Comparison of ENCODE assay signal across 8 cellular contexts in the genomic region with DNA sequence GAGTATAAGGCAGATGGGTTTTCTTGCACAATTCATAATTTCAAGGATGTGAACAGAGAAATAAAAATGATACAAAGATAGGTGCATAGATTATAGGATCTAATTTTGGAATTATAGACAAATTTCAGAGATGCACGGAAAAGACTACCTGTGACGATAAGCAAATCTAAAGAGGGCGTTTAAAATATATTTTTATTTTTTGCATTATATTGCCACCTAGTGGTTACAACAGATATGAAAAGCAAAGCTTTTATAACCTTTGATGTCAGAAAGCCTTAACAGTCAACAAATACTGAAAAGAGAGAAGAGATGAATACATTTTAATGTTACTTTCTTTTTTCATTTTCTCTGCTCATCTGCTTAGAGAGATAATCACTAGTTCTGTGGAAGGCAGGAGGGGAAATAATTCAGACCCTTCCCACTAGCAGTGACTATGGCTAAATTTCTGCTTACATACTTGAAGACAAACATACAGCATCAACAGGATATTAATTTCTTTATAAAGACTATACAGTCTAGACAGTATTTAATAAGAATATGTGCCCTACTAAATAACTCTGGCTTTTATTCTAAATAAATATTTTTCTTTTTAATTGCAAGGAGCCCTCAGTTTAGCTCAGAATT. TPM values are rescaled to one million over a fixed set of nuclear protein-coding genes. Genes with fewer than 3 reads are reported as not detected.
A peak's percentile ranks its signal among the peaks of the same experiment; 100 is the strongest.
DNase-seq lines count a peak whose midpoint lies in the region; ATAC-seq and TF ChIP-seq lines count a peak whose summit lies in the region.

No MANE protein-coding gene starts in this region.

- peak; percentile 55 for DNase-seq in DMS153 treated with DMSO at 0.1 percent for 48 hours (lab: John Stamatoyannopoulos, UW; ENCODE audit: unreplicated experiment)
- peak; percentile 17 for DNase-seq in LHCN-M2 (ENCODE audit: low read depth)
- DNase-seq in RWPE2 (ENCODE audit: low spot score) = no peak
- DNase-seq in foreskin keratinocyte = peak in 1 of 2 donors; percentile 23
- DNase-seq in testis = no peak
- DNase-seq in T-helper 2 cell treated with Interferon-gamma antibody and Interleukin-4, amounts not matched to agents 5 μg/mL and 100 μg/mL, for 36 hours (ENCODE audit: low spot score) = no peak
- DNase-seq in substantia nigra (lab: John Stamatoyannopoulos, UW) = no peak

- no peak overlapping the region for H3K4me3 Mint-ChIP-seq in T-helper 2 cell treated with Interferon-gamma antibody and Interleukin-4, amounts not matched to agents 5 μg/mL and 100 μg/mL, for 36 hours

- H3K36me3 ChIP-seq in RWPE2 (ENCODE audit: low read depth) (no peaks in the 10 kb centered on the region), testis (ENCODE audit: low read depth, missing control alignments) (no peaks in the 10 kb centered on the region)

- no peaks in the 10 kb centered on the region for H3K36me3 Mint-ChIP-seq in T-helper 2 cell treated with Interferon-gamma antibody and Interleukin-4, amounts not matched to agents 5 μg/mL and 100 μg/mL, for 36 hours (ENCODE audit: low read depth)

- no peaks in the 10 kb centered on the region for H3K9me3 Mint-ChIP-seq in T-helper 2 cell treated with Interferon-gamma antibody and Interleukin-4, amounts not matched to agents 5 μg/mL and 100 μg/mL, for 36 hours

- TF ChIP-seq CTCF in RWPE2 (IDR thresholded peaks at IDR 0.05; ENCODE audit: poor library complexity, severe bottlenecking) (peak; percentile 78), foreskin keratinocyte (conservative IDR thresholded peaks at IDR 0.05) (peak; percentile 71), testis (IDR thresholded peaks at IDR 0.05) (peak; percentile 20 to 69 (median 41))

- H3K27ac Mint-ChIP-seq in T-helper 2 cell treated with Interferon-gamma antibody and Interleukin-4, amounts not matched to agents 5 μg/mL and 100 μg/mL, for 36 hours = no peak overlapping the region

- H3K27ac ChIP-seq in RWPE2 (ENCODE audit: poor library complexity, severe bottlenecking) (no peak overlapping the region), foreskin keratinocyte (no peak overlapping the region), testis (no peak overlapping the region), substantia nigra (ENCODE audit: low read depth, low read length, poor library complexity, severe bottlenecking) (no peak overlapping the region)

- intact Hi-C loops in testis (cut with DNase I; ENCODE audit: low total_unique reads) = no loop called here

- peak; percentile 46 for ATAC-seq in GM21515 (IDR thresholded peaks at IDR 0.05; ENCODE audit: unreplicated experiment)
- ATAC-seq in RWPE2 (ENCODE audit: low read depth) = 0 out of 3 replicates have a peak, but pooled peaks have one; percentile 41
- peak; percentile 62 for ATAC-seq in foreskin keratinocyte

- no peak for TF ChIP-seq POLR2A in testis (IDR thresholded peaks at IDR 0.05)

- peaks cover 3% of the 10 kb centered on the region for H3K27me3 ChIP-seq in RWPE2 (ENCODE audit: insufficient read depth, poor library complexity, severe bottlenecking)
- no peaks in the 10 kb centered on the region for H3K27me3 ChIP-seq in foreskin keratinocyte
- H3K27me3 ChIP-seq in testis = no peaks in the 10 kb centered on the region

- WGBS in testis, 2 donors = 1% methylated on average over 3 of the region's 3 CpGs

- H3K4me1 ChIP-seq in RWPE2 (ENCODE audit: insufficient read depth, poor library complexity, severe bottlenecking) (no peaks in the 10 kb centered on the region), foreskin keratinocyte (no peaks in the 10 kb centered on the region), testis (no peaks in the 10 kb centered on the region)

- H3K4me3 ChIP-seq in RWPE2 (ENCODE audit: severe bottlenecking) (no peak overlapping the region), testis (no peak overlapping the region)

- no peaks in the 10 kb centered on the region for H3K27me3 Mint-ChIP-seq in T-helper 2 cell treated with Interferon-gamma antibody and Interleukin-4, amounts not matched to agents 5 μg/mL and 100 μg/mL, for 36 hours (ENCODE audit: low read depth)

- no peaks in the 10 kb centered on the region for H3K9me3 ChIP-seq in RWPE2 (ENCODE audit: severe bottlenecking)
- no peaks in the 10 kb centered on the region for H3K9me3 ChIP-seq in testis

- H3K4me1 Mint-ChIP-seq in T-helper 2 cell treated with Interferon-gamma antibody and Interleukin-4, amounts not matched to agents 5 μg/mL and 100 μg/mL, for 36 hours (ENCODE audit: low read depth) = peaks cover 2% of the 10 kb centered on the region

RNA-seq across cellular contexts. Expression of a gene that starts 46.3 kb away (rescaled TPM):
- not detected in 2 replicates for total RNA-seq in LHCN-M2 (2014; rRNA removed)
- not detected for polyA plus RNA-seq in LHCN-M2 (2012)
- not detected in 2 replicates for total RNA-seq in foreskin keratinocyte
- not detected in 2 replicates for polyA plus RNA-seq in foreskin keratinocyte
- not detected for total RNA-seq in testis
- 1.2 TPM for polyA plus RNA-seq in testis (ENCODE audit: insufficient read depth, low read depth, low replicate concordance)

Comparison
In these comparisons a context has a peak if more than half of its experiments do, and no peak if none do; other contexts are left out.
1. DNase-seq: peak in DMS153 treated with DMSO at 0.1 percent for 48 hours (single experiment) and LHCN-M2 (single experiment); none in RWPE2 (single experiment), testis (single experiment), T-helper 2 cell treated with Interferon-gamma antibody and Interleukin-4, amounts not matched to agents 5 μg/mL and 100 μg/mL, for 36 hours (single experiment) and substantia nigra (0 of 49).
2. Peak in every context shown above with its lines, with median percentiles within 50 percentile points of each other: ATAC-seq and CTCF ChIP-seq.